Comparison of ENCODE assay signal across 9 cellular contexts in genomic region chr1:9009438-9010366, GRCh38. TPM values are rescaled to one million over a fixed set of nuclear protein-coding genes. Genes with fewer than 3 reads are reported as not detected.
DNase-seq lines count a peak whose midpoint lies in the region; ATAC-seq, FAIRE-seq and TF ChIP-seq lines count a peak whose summit lies in the region.
"Had no signal": no experiment of that assay in that cellular context is flagged by ENCODE, and none has a peak within 500 bp of the region (broad histone marks: within the 10 kb centered on the region; RNA-seq: fewer than 3 reads in every experiment).

No MANE protein-coding gene starts in this region.

- no peaks in the 10 kb centered on the region for H3K27me3 ChIP-seq in bronchial epithelial cell (ENCODE audit: control insufficient read depth, insufficient read depth, low read length)

- ATAC-seq in HG03039 (IDR thresholded peaks at IDR 0.05; ENCODE audit: unreplicated experiment) = no peak

- TF ChIP-seq CTCF in bronchial epithelial cell (IDR thresholded peaks at IDR 0.05; ENCODE audit: insufficient read depth, low read length, severe bottlenecking) (peak; percentile 73), mesothelial cell of epicardium (IDR thresholded peaks at IDR 0.05; ENCODE audit: unreplicated experiment) (peak; percentile 28)

- peaks cover 3% of the 10 kb centered on the region for H3K27me3 Mint-ChIP-seq in mesothelial cell of epicardium (ENCODE audit: low read depth)

- DNase-seq in NCI-H2107 treated with DMSO at 0.1 percent for 48 hours (lab: John Stamatoyannopoulos, UW; ENCODE audit: unreplicated experiment) = peak; percentile 2
- no peak for DNase-seq in NCI-H2107 (lab: John Stamatoyannopoulos, UW)
- peak; percentile 89 for DNase-seq in NCI-H2171 treated with DMSO at 0.1 percent for 48 hours (lab: John Stamatoyannopoulos, UW)
- DNase-seq in bronchial epithelial cell (ENCODE audit: low read depth) = peak; percentile 17
- no peak for DNase-seq in mesothelial cell of epicardium (ENCODE audit: low spot score in 2 of 2, unreplicated experiment in 2 of 2)
- no peak for DNase-seq in DMS79 (lab: John Stamatoyannopoulos, UW)
- no peak for DNase-seq in COLO829 (ENCODE audit: low spot score)

- H3K27ac Mint-ChIP-seq in mesothelial cell of epicardium = no peak overlapping the region
- H3K27ac Mint-ChIP-seq: CD4-positive, alpha-beta T cell had no signal

- no peaks in the 10 kb centered on the region for H3K9me3 Mint-ChIP-seq in mesothelial cell of epicardium
- H3K9me3 Mint-ChIP-seq: CD4-positive, alpha-beta T cell had no signal

- no peak overlapping the region for H3K4me3 ChIP-seq in bronchial epithelial cell (ENCODE audit: low read depth, low read length)

- H3K4me3 Mint-ChIP-seq in mesothelial cell of epicardium = no peak overlapping the region
- H3K4me3 Mint-ChIP-seq: CD4-positive, alpha-beta T cell had no signal

- H3K4me1 Mint-ChIP-seq in mesothelial cell of epicardium = no peaks in the 10 kb centered on the region

- FAIRE-seq in bronchial epithelial cell (lab: Jason Lieb, UNC) = no peak

- H3K36me3 ChIP-seq in bronchial epithelial cell (ENCODE audit: control insufficient read depth, insufficient read depth, low read length) = no peaks in the 10 kb centered on the region

- no peaks in the 10 kb centered on the region for H3K36me3 Mint-ChIP-seq in mesothelial cell of epicardium

RNA-seq across cellular contexts. Expression of gene SLC2A7, which starts 16.5 kb away (rescaled TPM):
- total RNA-seq in bronchial epithelial cell (not detected in 2 replicates), mesothelial cell of epicardium (not detected in 3 replicates)
- total RNA-seq: CD4-positive, alpha-beta T cell had no signal

RNA-seq across cellular contexts. Expression of gene SLC2A5, which starts 59.7 kb away (rescaled TPM):
- under 0.01 and 0.26 TPM in 2 replicates for total RNA-seq in bronchial epithelial cell
- total RNA-seq in mesothelial cell of epicardium = 0.07 to 0.13 TPM (median 0.11 TPM) in 3 replicates
- total RNA-seq: CD4-positive, alpha-beta T cell had no signal

Comparison
In these comparisons a context has a peak if more than half of its experiments do, and no peak if none do; other contexts are left out.
1. DNase-seq: peak in NCI-H2107 treated with DMSO at 0.1 percent for 48 hours (single experiment), NCI-H2171 treated with DMSO at 0.1 percent for 48 hours (single experiment) and bronchial epithelial cell (single experiment); none in NCI-H2107 (single experiment), mesothelial cell of epicardium (0 of 2), DMS79 (single experiment) and COLO829 (single experiment).